ENCODE assay signal across 26 cellular contexts in the genomic region with DNA sequence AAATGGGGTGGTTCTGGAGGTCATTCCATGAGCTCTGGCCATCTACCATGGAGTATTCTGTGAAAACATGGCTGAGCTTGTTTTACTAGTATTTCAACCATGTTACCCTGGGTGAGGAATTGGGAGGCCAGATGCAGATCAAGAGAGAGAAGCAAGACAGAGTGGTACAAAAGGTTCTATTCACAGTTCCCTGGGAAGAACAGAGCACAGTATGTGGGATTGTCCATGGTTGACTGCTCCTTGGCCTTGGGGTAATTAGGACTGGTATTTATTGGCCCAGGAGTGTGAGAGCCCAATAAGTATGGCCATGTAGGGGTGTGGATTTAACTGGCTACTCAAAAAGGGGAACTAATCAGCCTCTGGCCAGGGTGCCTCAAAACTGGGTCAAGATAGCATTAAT.
"Had no signal": no experiment of that assay in that cellular context is flagged by ENCODE, and none has a peak within 500 bp of the region (broad histone marks: within the 10 kb centered on the region; RNA-seq: fewer than 3 reads in every experiment).

No MANE protein-coding gene starts in this region.

- H3K4me3 ChIP-seq: esophagus squamous epithelium, left lung, pancreas, right atrium auricular region, smooth muscle cell, suprapubic skin, transverse colon, upper lobe of right lung, uterus had no signal

- H3K9me3 Mint-ChIP-seq: dendritic cell treated with granulocyte-macrophage colony-stimulating factor and Interleukin-4, amounts not matched to agents 40 ng/mL and 50 ng/mL, for 4 days; nephron; stimulated activated naive CD8-positive, alpha-beta T cell treated with anti-CD3 and anti-CD28 coated beads, Interleukin-15, amount 100 ng/mL, for 72 hours had no signal

- H3K9me3 ChIP-seq: esophagus squamous epithelium, left lung, pancreas, right atrium auricular region, suprapubic skin, transverse colon, upper lobe of right lung, uterus had no signal

- H3K36me3 ChIP-seq: esophagus squamous epithelium, left lung, pancreas, right atrium auricular region, suprapubic skin, transverse colon, upper lobe of right lung, uterus had no signal

- H3K27ac Mint-ChIP-seq: dendritic cell treated with granulocyte-macrophage colony-stimulating factor and Interleukin-4, amounts not matched to agents 40 ng/mL and 50 ng/mL, for 4 days; nephron; stimulated activated naive CD8-positive, alpha-beta T cell treated with anti-CD3 and anti-CD28 coated beads, Interleukin-15, amount 100 ng/mL, for 72 hours had no signal

- H3K27me3 Mint-ChIP-seq: stimulated activated naive CD8-positive, alpha-beta T cell treated with anti-CD3 and anti-CD28 coated beads, Interleukin-15, amount 100 ng/mL, for 72 hours had no signal

- H3K4me2 ChIP-seq: smooth muscle cell had no signal

- H3K4me1 ChIP-seq: esophagus squamous epithelium, left lung, pancreas, suprapubic skin, transverse colon, upper lobe of right lung, uterus had no signal

- H3K4me3 Mint-ChIP-seq: dendritic cell treated with granulocyte-macrophage colony-stimulating factor and Interleukin-4, amounts not matched to agents 40 ng/mL and 50 ng/mL, for 4 days; naive thymus-derived CD4-positive, alpha-beta T cell; nephron; stimulated activated naive CD8-positive, alpha-beta T cell treated with anti-CD3 and anti-CD28 coated beads, Interleukin-15, amount 100 ng/mL, for 72 hours had no signal

- H3K4me1 Mint-ChIP-seq: nephron had no signal

- H3K27ac ChIP-seq: esophagus squamous epithelium, left lung, pancreas, right atrium auricular region, suprapubic skin, transverse colon, upper lobe of right lung, uterus had no signal

- DNase-seq: effector memory CD4-positive, alpha-beta T cell; erythroblast; esophagus squamous epithelium; head of caudate nucleus; kidney; left lung; mesendoderm; midbrain; naive thymus-derived CD4-positive, alpha-beta T cell; occipital lobe; pancreas; stimulated activated CD4-positive, alpha-beta T cell treated with anti-CD3 and anti-CD28 coated beads, Interleukin-12 subunit alpha, Interleukin-12 subunit beta, amount 100 ng/mL, for 4 hours; stimulated activated CD4-positive, alpha-beta T cell treated with anti-CD3 and anti-CD28 coated beads, Interleukin-1b, Interleukin-23, amount 100 ng/mL, for 48 hours; stimulated activated CD4-positive, alpha-beta T cell treated with anti-CD3 and anti-CD28 coated beads, Interleukin-4, amount 100 ng/mL, for 1 hour; stimulated activated CD8-positive, alpha-beta memory T cell treated with anti-CD3 and anti-CD28 coated beads, Interleukin-4, amount 100 ng/mL, for 48 hours; stimulated activated naive CD4-positive, alpha-beta T cell; stimulated activated naive CD8-positive, alpha-beta T cell treated with anti-CD3 and anti-CD28 coated beads, Interleukin-15, amount 100 ng/mL, for 72 hours; transverse colon; upper lobe of right lung; uterus had no signal

- H3K27me3 ChIP-seq: esophagus squamous epithelium, left lung, pancreas, right atrium auricular region, suprapubic skin, transverse colon, upper lobe of right lung, uterus had no signal

- ATAC-seq: left lung; naive thymus-derived CD4-positive, alpha-beta T cell; pancreas; sciatic nerve; upper lobe of right lung had no signal
